In the genomic region with DNA sequence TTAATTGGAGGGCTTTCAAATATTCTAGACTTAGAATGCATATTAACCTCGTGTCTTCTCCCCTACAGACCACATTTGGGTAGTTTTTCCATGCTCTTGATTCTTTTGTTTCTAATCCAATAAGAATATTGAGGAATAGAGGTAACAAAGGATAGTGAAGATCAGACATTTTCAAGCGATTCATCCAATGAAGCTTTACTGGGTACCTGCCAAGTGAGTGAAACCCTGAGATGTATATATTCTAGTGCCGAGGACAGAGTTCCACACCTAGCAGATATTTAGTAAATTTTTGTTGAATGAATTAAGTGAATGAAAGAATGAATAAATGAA, we compare ENCODE assay signal across 8 cellular contexts. TPM values are rescaled to one million over a fixed set of nuclear protein-coding genes. Genes with fewer than 3 reads are reported as not detected.
DNase-seq lines count a peak whose midpoint lies in the region; ATAC-seq and TF ChIP-seq lines count a peak whose summit lies in the region.

No MANE protein-coding gene starts in this region.

- H3K27ac ChIP-seq in lower lobe of right lung: peak overlapping the region; percentile 74

- H3K9me3 ChIP-seq in lower lobe of right lung: no peaks in the 10 kb centered on the region

- peak overlapping the region; percentile 82 for H3K4me3 ChIP-seq in lower lobe of right lung

- TF ChIP-seq CTCF in lower lobe of right lung (IDR thresholded peaks at IDR 0.05): no peak

- peaks cover 18% of the 10 kb centered on the region for H3K4me1 ChIP-seq in lower lobe of right lung

- no peaks in the 10 kb centered on the region for H3K27me3 ChIP-seq in lower lobe of right lung (ENCODE audit: low read depth)

- ATAC-seq in GM18502 (IDR thresholded peaks at IDR 0.05; ENCODE audit: poor library complexity, unreplicated experiment) (peak; percentile 2), HG03159 (IDR thresholded peaks at IDR 0.05; ENCODE audit: unreplicated experiment) (peak; percentile 5), lower lobe of right lung (peak; percentile 4 to 30), GM18520 (IDR thresholded peaks at IDR 0.05; ENCODE audit: unreplicated experiment) (no peak)

- peak; percentile 0 for DNase-seq in amniotic epithelial cell (ENCODE audit: low read depth)
- DNase-seq in lower lobe of right lung: no peak
- DNase-seq in NCI-H1092 treated with DMSO at 0.1 percent for 48 hours (lab: John Stamatoyannopoulos, UW): no peak
- DNase-seq in stimulated activated CD4-positive, alpha-beta T cell treated with anti-CD3 and anti-CD28 coated beads, Interleukin-4, amount 100 ng/mL, for 4 hours: no peak
- no peak for DNase-seq in stimulated activated CD4-positive, alpha-beta T cell treated with anti-CD3 and anti-CD28 coated beads, Interleukin-2, amount 100 ng/mL, for 24 hours

- intact Hi-C loops in lower lobe of right lung (cut with DNase I): no loop called here

- no peaks in the 10 kb centered on the region for H3K36me3 ChIP-seq in lower lobe of right lung

RNA-seq across cellular contexts. Expression of gene RFC3, which starts 0.5 kb away (rescaled TPM):
- 7.1 TPM for total RNA-seq in lower lobe of right lung
